In genomic region chr5:163395794-163396193, GRCh38 we compare ENCODE assay signal across 28 cellular contexts.
"Had no signal": no experiment of that assay in that cellular context is flagged by ENCODE, and none has a peak within 500 bp of the region (broad histone marks: within the 10 kb centered on the region; RNA-seq: fewer than 3 reads in every experiment).

No MANE protein-coding gene starts in this region.

- FAIRE-seq: colon, endometrium, endothelial cell of umbilical vein, frontal cortex had no signal

- H3K4me3 ChIP-seq: colonic mucosa, coronary artery, dorsolateral prefrontal cortex, esophagus muscularis mucosa, esophagus squamous epithelium, gastrocnemius medialis, gastroesophageal sphincter, heart left ventricle, heart right ventricle had no signal

- DNase-seq: colonic mucosa; cortex of kidney; dermis blood vessel endothelial cell; dorsolateral prefrontal cortex; effector CD4-positive, alpha-beta T cell; effector CD8-positive, alpha-beta T cell; effector memory CD4-positive, alpha-beta T cell; effector memory CD8-positive, alpha-beta T cell; endodermal cell; erythroblast; esophagus squamous epithelium; foreskin fibroblast; foreskin keratinocyte; foreskin melanocyte; gastrocnemius medialis; glutamatergic neuron; head of caudate nucleus; heart left ventricle; heart right ventricle had no signal

- H3K27ac ChIP-seq: colonic mucosa, coronary artery, dorsolateral prefrontal cortex, epithelial cell of prostate, esophagus muscularis mucosa, esophagus squamous epithelium, foreskin keratinocyte, gastrocnemius medialis, gastroesophageal sphincter, heart left ventricle, heart right ventricle had no signal

- ATAC-seq: effector memory CD8-positive, alpha-beta T cell; esophagus mucosa; foreskin keratinocyte; gastrocnemius medialis; gastroesophageal sphincter; heart left ventricle; heart right ventricle had no signal

- H3K27me3 ChIP-seq: colonic mucosa, dorsolateral prefrontal cortex, esophagus squamous epithelium, foreskin keratinocyte, gastrocnemius medialis, heart left ventricle had no signal

- H3K9me3 ChIP-seq: colonic mucosa, gastrocnemius medialis had no signal

- H3K36me3 ChIP-seq: colonic mucosa, esophagus muscularis mucosa, esophagus squamous epithelium, gastrocnemius medialis, gastroesophageal sphincter, heart left ventricle, heart right ventricle had no signal

- H3K4me1 ChIP-seq: colonic mucosa, esophagus muscularis mucosa, esophagus squamous epithelium, foreskin keratinocyte, gastrocnemius medialis, gastroesophageal sphincter, heart left ventricle, heart right ventricle had no signal
